Comparison of ENCODE assay signal across 14 cellular contexts in the genomic region with DNA sequence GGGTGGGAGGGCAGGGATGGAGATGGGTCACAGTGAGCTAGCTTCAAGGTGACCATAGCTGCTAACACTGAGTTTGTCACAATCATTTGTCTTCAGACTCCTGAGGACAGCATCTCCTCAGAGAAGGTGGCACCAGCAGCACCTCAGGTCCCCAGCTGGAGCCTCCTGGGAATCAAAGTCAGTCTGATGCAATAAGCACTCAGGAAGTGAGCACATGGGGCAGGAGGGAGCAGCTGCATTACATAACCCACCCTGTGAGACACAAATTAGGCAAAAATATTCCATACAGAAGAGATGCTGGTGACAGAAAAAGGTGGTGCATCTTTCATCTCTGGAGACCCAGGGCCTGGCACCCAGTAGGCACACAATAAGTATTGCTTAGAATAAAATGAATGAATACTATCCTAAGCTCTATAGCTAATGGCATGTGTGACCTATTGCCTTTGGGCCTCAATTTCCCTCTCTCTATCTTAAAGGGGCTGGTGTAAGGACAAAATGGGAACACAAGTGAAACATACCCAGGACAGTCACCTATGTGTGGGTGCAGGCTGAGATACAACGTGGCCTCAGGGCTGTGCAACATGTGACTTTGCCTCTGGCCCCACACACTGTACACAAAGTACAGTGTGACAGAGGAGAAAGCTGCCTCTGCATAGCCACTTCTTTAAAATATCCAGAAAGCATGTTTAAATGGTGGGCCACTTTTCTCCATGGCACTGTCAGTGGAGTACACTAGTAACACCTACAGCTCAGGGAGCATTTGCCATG. TPM values are rescaled to one million over a fixed set of nuclear protein-coding genes. Genes with fewer than 3 reads are reported as not detected.
DNase-seq lines count a peak whose midpoint lies in the region; ATAC-seq, FAIRE-seq and TF ChIP-seq lines count a peak whose summit lies in the region.
"Had no signal": no experiment of that assay in that cellular context is flagged by ENCODE, and none has a peak within 500 bp of the region (broad histone marks: within the 10 kb centered on the region; RNA-seq: fewer than 3 reads in every experiment).

No MANE protein-coding gene starts in this region.

- H3K27me3 Mint-ChIP-seq in activated T-cell treated with anti-CD3 and anti-CD28 coated beads, Interleukin-2, amount 50 U/mL, for 72 hours (ENCODE audit: low read depth), result no peaks in the 10 kb centered on the region
- H3K27me3 Mint-ChIP-seq: B cell had no signal

- H3K9me3 Mint-ChIP-seq in activated T-cell treated with anti-CD3 and anti-CD28 coated beads, Interleukin-2, amount 50 U/mL, for 72 hours, result no peaks in the 10 kb centered on the region

- TF ChIP-seq POLR2A in K562 (conservative IDR thresholded peaks at IDR 0.05) (no peak), upper lobe of left lung (IDR thresholded peaks at IDR 0.05) (no peak)

- no peak for TF ChIP-seq RAD21 in K562 (CRISPR knock-in tag; conservative IDR thresholded peaks at IDR 0.05 in 1 of 2, IDR thresholded peaks at IDR 0.05 in 1 of 2)

- no peak overlapping the region for H3K4me2 ChIP-seq in K562 (ENCODE audit: insufficient read depth, low read length)

- intact Hi-C loops in K562 (cut with micrococcal nuclease), result no loop called here

- FAIRE-seq in K562 (lab: Jason Lieb, UNC), result no peak
- FAIRE-seq: endothelial cell of umbilical vein, pancreas had no signal

- H3K4me1 ChIP-seq in K562 (replicated peaks in 1 of 2; ENCODE audit: control insufficient read depth in 2 of 2, insufficient read depth in 2 of 2, low read length in 2 of 2) (no peaks in the 10 kb centered on the region), upper lobe of left lung (peaks cover 0 to 11% (median 3%) of the 10 kb centered on the region in 4 donors)
- H3K4me1 ChIP-seq: ascending aorta had no signal

- H3K4me3 ChIP-seq in K562 (no peak overlapping the region), upper lobe of left lung (no peak overlapping the region)
- H3K4me3 ChIP-seq: ascending aorta, pancreas had no signal

- H2AFZ ChIP-seq in K562 (ENCODE audit: low read depth, low read length), result peak overlapping the region; percentile 3; the same call in 1 of the 2 replicates

- TF ChIP-seq EP300 in K562 (IDR thresholded peaks at IDR 0.05; ENCODE audit: low read length) (no peak), upper lobe of left lung (IDR thresholded peaks at IDR 0.05) (no peak)

- H3K4me3 Mint-ChIP-seq in activated T-cell treated with anti-CD3 and anti-CD28 coated beads, Interleukin-2, amount 50 U/mL, for 72 hours, result no peak overlapping the region
- H3K4me3 Mint-ChIP-seq: B cell had no signal

- peak in 1 of 2 donors; percentile 36 for ATAC-seq in activated T-cell treated with anti-CD3 and anti-CD28 coated beads, Interleukin-2, amount 50 U/mL, for 72 hours (replicated peaks in 1 of 2)
- peak; percentile 85 for ATAC-seq in K562
- peak; percentile 43 to 56 for ATAC-seq in upper lobe of left lung (ENCODE audit: low FRiP score in 2 of 2)
- ATAC-seq in HG02970 (IDR thresholded peaks at IDR 0.05; ENCODE audit: low FRiP score, unreplicated experiment), result no peak

- H4K20me1 ChIP-seq in K562 (replicated peaks; ENCODE audit: control insufficient read depth, insufficient read depth, low read length), result no peaks in the 10 kb centered on the region

- no peaks in the 10 kb centered on the region for H3K9me3 ChIP-seq in K562 (replicated peaks; ENCODE audit: control insufficient read depth, insufficient read depth, low read depth, low read length)
- no peaks in the 10 kb centered on the region for H3K9me3 ChIP-seq in upper lobe of left lung
- H3K9me3 ChIP-seq: ascending aorta, pancreas had no signal

- no peaks in the 10 kb centered on the region for H3K79me2 ChIP-seq in K562 (ENCODE audit: control insufficient read depth, insufficient read depth, low read length)

- H3K4me1 Mint-ChIP-seq in activated T-cell treated with anti-CD3 and anti-CD28 coated beads, Interleukin-2, amount 50 U/mL, for 72 hours (ENCODE audit: low read depth), result peaks cover 20% of the 10 kb centered on the region
- H3K4me1 Mint-ChIP-seq: B cell had no signal

- in situ Hi-C loops in K562 (cut with MboI), result no loop called here

- no peak overlapping the region for H3K27ac ChIP-seq in K562 (ENCODE audit: extremely low read depth, low read depth, low read length)
- peak overlapping the region in 1 of 4 donors; percentile 9 for H3K27ac ChIP-seq in upper lobe of left lung
- H3K27ac ChIP-seq: ascending aorta, pancreas had no signal

- no peaks in the 10 kb centered on the region for H3K9me1 ChIP-seq in K562 (ENCODE audit: control insufficient read depth, insufficient read depth, low read length)

- CTCF ChIA-PET in K562 (lab: Yijun Ruan, JAX; ENCODE audit: low intra/inter-chr PET ratio), result no interaction called here

- peak overlapping the region; percentile 88 for H3K27ac Mint-ChIP-seq in activated T-cell treated with anti-CD3 and anti-CD28 coated beads, Interleukin-2, amount 50 U/mL, for 72 hours
- H3K27ac Mint-ChIP-seq: B cell had no signal

- 0% methylated on average over 1 of the region's 1 CpG for WGBS in K562 (ENCODE audit: insufficient coverage, low coverage, missing lambda C conversion rate)
- WGBS in upper lobe of left lung, 2 donors, result 55 to 67% methylated on average over 1 of the region's 1 CpG

- no peak for DNase-seq in activated T-cell treated with anti-CD3 and anti-CD28 coated beads, Interleukin-2, amount 50 U/mL, for 72 hours
- DNase-seq in activated T-cell treated with anti-CD3 and anti-CD28 coated beads, Interleukin-2, amount 50 U/mL, for 1 hour, result no peak
- peak; percentile 5 to 7 for DNase-seq in Kasumi-1 (lab: John Stamatoyannopoulos, UW)
- no peak for DNase-seq in K562 (ENCODE audit: extremely low read depth in 1 of 4, low spot score in 3 of 4)
- peak in 1 of 2 donors; percentile 51 for DNase-seq in upper lobe of left lung
- no peak for DNase-seq in nucleus accumbens (lab: John Stamatoyannopoulos, UW)
- no peak for DNase-seq in NK-92 treated with Interleukin-12 subunit alpha and Interleukin-12 subunit beta, amount 100 ng/mL, for 24 hours (lab: John Stamatoyannopoulos, UW)
- DNase-seq: activated CD4-positive, alpha-beta T cell treated with anti-CD3 and anti-CD28 coated beads for 48 hours; pancreas; SHP77 treated with DMSO at 0.1 percent for 48 hours had no signal

- POLR2A ChIA-PET in K562 (lab: Yijun Ruan, JAX), result interaction anchor here (0.6 to 0.7 kb wide), 2 partner anchors 9 to 11 kb away, joined by 3 read pairs; no protein-coding TSS in a partner anchor

- no TSS peak for BruUV-seq in K562 (replicated peaks; lab: Mats Ljungman, UMichigan)

- peaks cover 4 to 8% of the 10 kb centered on the region in 2 donors for H3K36me3 Mint-ChIP-seq in activated T-cell treated with anti-CD3 and anti-CD28 coated beads, Interleukin-2, amount 50 U/mL, for 72 hours (ENCODE audit: insufficient read depth in 2 of 2)

- TF ChIP-seq CTCF in K562 (IDR thresholded peaks at IDR 0.05 in 2 of 3, conservative IDR thresholded peaks at IDR 0.05 in 1 of 3; ENCODE audit: insufficient read depth in 2 of 3, low read depth in 1 of 3, low read length in 3 of 3), result no peak
- no peak for TF ChIP-seq CTCF in upper lobe of left lung (IDR thresholded peaks at IDR 0.05)

- no peaks in the 10 kb centered on the region for H3K27me3 ChIP-seq in K562 (ENCODE audit: control insufficient read depth in 2 of 2, insufficient read depth in 2 of 2, low read length in 2 of 2)
- H3K27me3 ChIP-seq in upper lobe of left lung, result no peaks in the 10 kb centered on the region
- H3K27me3 ChIP-seq: ascending aorta, pancreas had no signal

- no peak overlapping the region for H3K9ac ChIP-seq in K562 (ENCODE audit: insufficient read depth in 1 of 2, low read depth in 2 of 2, low read length in 2 of 2)

- H3K36me3 ChIP-seq in K562 (ENCODE audit: control insufficient read depth, insufficient read depth, low read length) (no peaks in the 10 kb centered on the region; the same call in 2 of the 3 replicates), upper lobe of left lung (peaks cover 0 to 5% (median 2%) of the 10 kb centered on the region in 4 donors)
- H3K36me3 ChIP-seq: ascending aorta, pancreas had no signal

TF ChIP-seq in K562, 482 proteins besides CTCF, POLR2A, EP300 and RAD21 (continues in another document):
- no peak for TF ChIP-seq BDP1 (IDR thresholded peaks at IDR 0.05; ENCODE audit: insufficient read depth, insufficient read length)

RNA-seq across cellular contexts. Expression of gene SLC39A8, which starts 37.1 kb away (rescaled TPM):
- 10 to 100 TPM; 56.4 to 58.7 TPM for total RNA-seq in activated T-cell treated with anti-CD3 and anti-CD28 coated beads, Interleukin-2, amount 50 U/mL, for 72 hours
- total RNA-seq in K562 (2011; cell fraction: chromatin; rRNA removed; ENCODE audit: low replicate concordance), result 14.1 and 21.4 TPM in 2 replicates
- total RNA-seq in K562 (2011; cell fraction: nucleolus; rRNA removed), result 21.0 and 22.1 TPM in 2 replicates
- 26.5 and 37.0 TPM in 2 replicates for total RNA-seq in K562 (2011; cell fraction: nucleoplasm; rRNA removed)
- 23.4 and 25.0 TPM in 2 replicates for total RNA-seq in K562 (2014; rRNA removed)
- 30.3 and 34.8 TPM in 2 replicates for total RNA-seq in K562 (2014; rRNA removed; fragmentation: Illumina TruSeq; extraction: Trizol)
- 21.6 and 26.3 TPM in 2 replicates for total RNA-seq in K562 (2015; rRNA removed; fragmentation: Illumina TruSeq; extraction: Trizol)
- 26.1 and 27.0 TPM in 2 replicates for total RNA-seq in K562 (2021)
- polyA plus RNA-seq in K562 (2011; rRNA removed), result 19.6 and 26.7 TPM in 2 replicates
- polyA plus RNA-seq in K562 (2011; cell fraction: cytosol; rRNA removed), result 11.6 and 14.2 TPM in 2 replicates
- 5.8 and 8.1 TPM in 2 replicates for polyA plus RNA-seq in K562 (2011; cell fraction: nucleus; rRNA removed)
- 15.9 and 26.6 TPM in 2 replicates for polyA plus RNA-seq in K562 (2012)
- polyA plus RNA-seq in K562 (2014; fragmentation: Illumina TruSeq; extraction: Trizol), result 17.3 and 21.1 TPM in 2 replicates
- polyA plus RNA-seq in K562 (2014; fragmentation: Nextera tagmentation; extraction: Ambion mirVana), result 10 to 100 TPM in 1 of 2 experiments, 1 to 10 TPM in 1; 8.2 to 10.1 TPM
- 14.1 and 15.6 TPM in 2 replicates for polyA plus RNA-seq in K562 (2014; rRNA removed)
- 33.1 and 39.5 TPM in 2 replicates for polyA minus RNA-seq in K562 (2011; rRNA and poly(A)+ RNA removed)
- polyA minus RNA-seq in K562 (2011; cell fraction: cytosol; rRNA and poly(A)+ RNA removed), result 15.0 and 20.7 TPM in 2 replicates
- polyA minus RNA-seq in K562 (2011; cell fraction: nucleus; rRNA and poly(A)+ RNA removed), result 6.6 and 10.2 TPM in 2 replicates
- total RNA-seq in upper lobe of left lung, result 100 to 1,000 TPM; 218 to 627 (median 317) TPM

Comparison
In these comparisons a context has a peak if more than half of its experiments do, and no peak if none do; other contexts are left out.
1. DNase-seq: peak in Kasumi-1 (2 of 2); none in activated T-cell treated with anti-CD3 and anti-CD28 coated beads, Interleukin-2, amount 50 U/mL, for 72 hours (0 of 2), activated T-cell treated with anti-CD3 and anti-CD28 coated beads, Interleukin-2, amount 50 U/mL, for 1 hour (single experiment), K562 (0 of 4), nucleus accumbens (0 of 56) and NK-92 treated with Interleukin-12 subunit alpha and Interleukin-12 subunit beta, amount 100 ng/mL, for 24 hours (single experiment).